In the genomic region with DNA sequence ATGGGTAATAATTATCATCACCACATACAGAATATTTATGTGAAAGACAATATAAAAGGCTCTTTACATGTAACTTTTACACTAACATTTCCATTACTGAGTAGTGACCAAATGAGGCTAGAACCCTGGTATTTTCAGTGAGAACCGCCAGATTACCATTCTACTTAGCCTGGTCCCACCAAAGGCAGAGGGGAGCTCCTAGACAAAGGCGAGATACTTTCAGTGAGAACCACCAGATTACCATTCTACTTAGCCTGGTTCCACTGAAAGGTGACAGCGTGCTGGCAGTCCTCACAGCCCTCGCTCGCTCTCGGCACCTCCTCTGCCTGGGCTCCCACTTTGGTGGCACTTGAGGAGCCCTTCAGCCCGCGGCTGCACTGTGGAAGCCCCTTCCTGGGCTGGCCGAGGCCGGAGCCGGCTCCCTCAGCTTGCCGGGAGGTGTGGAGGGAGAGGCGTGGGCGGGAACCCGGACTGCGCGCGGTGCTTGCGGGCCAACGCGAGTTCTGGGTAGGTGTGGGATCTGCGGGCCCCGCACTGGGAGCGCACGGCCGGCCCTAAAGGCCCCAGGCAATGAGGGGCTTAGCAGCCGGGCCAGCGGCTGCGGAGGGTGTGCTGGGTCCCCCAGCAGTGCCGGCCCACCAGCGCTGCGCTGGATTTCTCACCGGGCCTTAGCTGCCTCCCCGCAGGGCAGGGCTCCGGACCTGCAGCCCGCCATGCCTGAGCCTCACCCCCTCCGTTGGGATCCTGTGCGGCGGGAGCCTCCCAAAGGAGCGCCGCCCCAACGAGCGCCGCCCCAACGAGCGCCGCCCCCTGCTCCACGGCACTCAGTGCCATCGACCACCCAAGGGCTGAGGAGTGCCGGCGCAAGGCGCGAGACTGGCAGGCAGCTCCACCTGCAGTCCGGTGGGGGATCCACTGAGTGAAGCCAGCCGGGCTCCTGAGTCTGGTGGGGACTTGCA, we compare ENCODE assay signal across 1 cellular context.
TF ChIP-seq lines count a peak whose summit lies in the region.

No MANE protein-coding gene starts in this region.

TF ChIP-seq in WTC11, 78 proteins besides CTCF, POLR2A, EP300 and RAD21 (continued from another document):
- TF ChIP-seq, protein P1, sequence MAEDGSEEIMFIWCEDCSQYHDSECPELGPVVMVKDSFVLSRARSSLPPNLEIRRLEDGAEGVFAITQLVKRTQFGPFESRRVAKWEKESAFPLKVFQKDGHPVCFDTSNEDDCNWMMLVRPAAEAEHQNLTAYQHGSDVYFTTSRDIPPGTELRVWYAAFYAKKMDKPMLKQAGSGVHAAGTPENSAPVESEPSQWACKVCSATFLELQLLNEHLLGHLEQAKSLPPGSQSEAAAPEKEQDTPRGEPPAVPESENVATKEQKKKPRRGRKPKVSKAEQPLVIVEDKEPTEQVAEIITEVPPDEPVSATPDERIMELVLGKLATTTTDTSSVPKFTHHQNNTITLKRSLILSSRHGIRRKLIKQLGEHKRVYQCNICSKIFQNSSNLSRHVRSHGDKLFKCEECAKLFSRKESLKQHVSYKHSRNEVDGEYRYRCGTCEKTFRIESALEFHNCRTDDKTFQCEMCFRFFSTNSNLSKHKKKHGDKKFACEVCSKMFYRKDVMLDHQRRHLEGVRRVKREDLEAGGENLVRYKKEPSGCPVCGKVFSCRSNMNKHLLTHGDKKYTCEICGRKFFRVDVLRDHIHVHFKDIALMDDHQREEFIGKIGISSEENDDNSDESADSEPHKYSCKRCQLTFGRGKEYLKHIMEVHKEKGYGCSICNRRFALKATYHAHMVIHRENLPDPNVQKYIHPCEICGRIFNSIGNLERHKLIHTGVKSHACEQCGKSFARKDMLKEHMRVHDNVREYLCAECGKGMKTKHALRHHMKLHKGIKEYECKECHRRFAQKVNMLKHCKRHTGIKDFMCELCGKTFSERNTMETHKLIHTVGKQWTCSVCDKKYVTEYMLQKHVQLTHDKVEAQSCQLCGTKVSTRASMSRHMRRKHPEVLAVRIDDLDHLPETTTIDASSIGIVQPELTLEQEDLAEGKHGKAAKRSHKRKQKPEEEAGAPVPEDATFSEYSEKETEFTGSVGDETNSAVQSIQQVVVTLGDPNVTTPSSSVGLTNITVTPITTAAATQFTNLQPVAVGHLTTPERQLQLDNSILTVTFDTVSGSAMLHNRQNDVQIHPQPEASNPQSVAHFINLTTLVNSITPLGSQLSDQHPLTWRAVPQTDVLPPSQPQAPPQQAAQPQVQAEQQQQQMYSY (CRISPR knock-in tag; IDR thresholded peaks at IDR 0.05), result peak; percentile 54; the same call in 1 of the 2 replicates
TF ChIP-seq in WTC11: peak in this region for 4.
